In the genomic region with DNA sequence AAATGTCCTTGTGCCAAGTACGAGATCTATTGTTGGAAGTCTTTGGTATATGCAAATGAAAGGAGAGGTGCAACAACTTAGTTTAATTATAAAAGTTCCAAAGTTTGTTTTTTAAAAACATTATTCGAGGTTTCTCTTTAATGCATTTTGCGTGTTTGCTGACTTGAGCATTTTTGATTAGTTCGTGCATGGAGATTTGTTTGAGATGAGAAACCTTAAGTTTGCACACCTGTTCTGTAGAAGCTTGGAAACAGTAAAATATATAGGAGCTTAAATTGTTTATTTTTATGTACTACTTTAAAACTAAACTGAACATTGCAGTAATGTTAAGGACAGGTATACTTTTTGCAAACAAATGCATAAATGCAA, we compare ENCODE assay signal across 13 cellular contexts. TPM values are rescaled to one million over a fixed set of nuclear protein-coding genes. Genes with fewer than 3 reads are reported as not detected.
DNase-seq lines count a peak whose midpoint lies in the region; ATAC-seq, FAIRE-seq and TF ChIP-seq lines count a peak whose summit lies in the region.
"Had no signal": no experiment of that assay in that cellular context is flagged by ENCODE, and none has a peak within 500 bp of the region (broad histone marks: within the 10 kb centered on the region; RNA-seq: fewer than 3 reads in every experiment).

No MANE protein-coding gene starts in this region.

- DNase-seq in AG09309 (ENCODE audit: low read depth) (no peak), HTR-8/SVneo (ENCODE audit: insufficient read length, low spot score) (no peak), NCI-H524 treated with DMSO at 0.1 percent for 48 hours (lab: John Stamatoyannopoulos, UW) (no peak), NCI-H2171 (lab: John Stamatoyannopoulos, UW) (no peak)
- DNase-seq in naive thymus-derived CD8-positive, alpha-beta T cell, result no peak
- DNase-seq: DND-41; kidney glomerular epithelial cell; NCI-H774; stimulated activated CD4-positive, alpha-beta T cell treated with anti-CD3 and anti-CD28 coated beads, Interleukin-15, amount 100 ng/mL, for 24 hours; thyroid gland had no signal

- H3K36me3 ChIP-seq in ectodermal cell (ENCODE audit: control insufficient read depth, insufficient read depth, low read length), result no peaks in the 10 kb centered on the region
- H3K36me3 ChIP-seq: thyroid gland had no signal

- H3K27me3 ChIP-seq in ectodermal cell (ENCODE audit: control insufficient read depth, insufficient read depth, low read length, poor library complexity, severe bottlenecking), result peaks cover 44% of the 10 kb centered on the region
- H3K27me3 ChIP-seq: thyroid gland had no signal

- peaks cover 0 to 13% (median 1%) of the 10 kb centered on the region in 5 donors for H3K27me3 Mint-ChIP-seq in naive thymus-derived CD8-positive, alpha-beta T cell

- no peak overlapping the region for H3K27ac ChIP-seq in ectodermal cell (ENCODE audit: insufficient read depth, low read depth, low read length, poor library complexity, severe bottlenecking)
- H3K27ac ChIP-seq: thyroid gland had no signal

- WGBS in ectodermal cell, 2 experiments, result 37 to 52% methylated on average over 3 to 4 of the region's 4 CpGs

- peak overlapping the region; percentile 61 for H3K4me3 ChIP-seq in AG09309 (ENCODE audit: control insufficient read depth, low read depth, low read length)
- peak overlapping the region; percentile 11 for H3K4me3 ChIP-seq in ectodermal cell (ENCODE audit: insufficient read depth, low read depth, low read length)

- POLR2A ChIA-PET in naive thymus-derived CD8-positive, alpha-beta T cell (lab: Charles Lee), result interaction anchor here (3.2 to 4.2 kb wide), 2 partner anchors 8 to 38 kb away, joined by 16 to 24 read pairs; a partner anchor contains a TSS

- H3K9me3 ChIP-seq in ectodermal cell (ENCODE audit: control insufficient read depth, low read length), result no peaks in the 10 kb centered on the region
- H3K9me3 ChIP-seq: thyroid gland had no signal

- no peak for ATAC-seq in naive thymus-derived CD8-positive, alpha-beta T cell
- no peak for ATAC-seq in GM21717 (IDR thresholded peaks at IDR 0.05; ENCODE audit: unreplicated experiment)
- no peak for ATAC-seq in HG03457 (IDR thresholded peaks at IDR 0.05; ENCODE audit: unreplicated experiment)

- peaks cover 19 to 38% (median 31%) of the 10 kb centered on the region in 4 donors for H3K4me1 Mint-ChIP-seq in naive thymus-derived CD8-positive, alpha-beta T cell

- no peaks in the 10 kb centered on the region for H3K4me1 ChIP-seq in ectodermal cell (ENCODE audit: control insufficient read depth, insufficient read depth, low read length)

- no peak for TF ChIP-seq CTCF in AG09309 (IDR thresholded peaks at IDR 0.05; ENCODE audit: control insufficient read depth, insufficient read depth, low read depth, low read length, missing control alignments)

- peak; percentile 72 for FAIRE-seq in HTR-8/SVneo (lab: Jason Lieb, UNC)

- peak overlapping the region in 3 of 10 donors; percentile 2 to 71 (median 57) for H3K27ac Mint-ChIP-seq in naive thymus-derived CD8-positive, alpha-beta T cell

- H3K4me3 Mint-ChIP-seq in naive thymus-derived CD8-positive, alpha-beta T cell, result peak overlapping the region; percentile 78 to 98 (median 96)

- H3K36me3 Mint-ChIP-seq in naive thymus-derived CD8-positive, alpha-beta T cell, result no peaks in the 10 kb centered on the region

- H3K9me3 Mint-ChIP-seq in naive thymus-derived CD8-positive, alpha-beta T cell, result peaks cover 0 to 13% (median 8%) of the 10 kb centered on the region in 9 donors

RNA-seq across cellular contexts. Expression of a gene that starts 2.3 kb away (rescaled TPM):
- polyA plus RNA-seq in ectodermal cell (2013, experiment 1 of 4), result 9.3 TPM
- polyA plus RNA-seq in ectodermal cell (2013, experiment 2 of 4), result 7.5 TPM
- 7.3 TPM for polyA plus RNA-seq in ectodermal cell (2013, experiment 3 of 4)
- polyA plus RNA-seq in ectodermal cell (2013, experiment 4 of 4), result 8.7 TPM
- 1 to 10 TPM; 2.3 TPM for total RNA-seq in naive thymus-derived CD8-positive, alpha-beta T cell
- 1 to 10 TPM in 1 of 3 donors, under 1 TPM in 1, not detected in 1; 0.30 to 1.2 TPM for polyA plus RNA-seq in naive thymus-derived CD8-positive, alpha-beta T cell

RNA-seq across cellular contexts. Expression of a gene that starts 6.9 kb away (rescaled TPM):
- polyA plus RNA-seq in ectodermal cell (2013, experiment 1 of 4), result not detected
- not detected for polyA plus RNA-seq in ectodermal cell (2013, experiment 2 of 4)
- not detected for polyA plus RNA-seq in ectodermal cell (2013, experiment 3 of 4)
- 0.16 TPM for polyA plus RNA-seq in ectodermal cell (2013, experiment 4 of 4)
- total RNA-seq in naive thymus-derived CD8-positive, alpha-beta T cell, result not detected
- polyA plus RNA-seq in naive thymus-derived CD8-positive, alpha-beta T cell, result not detected

RNA-seq across cellular contexts. Expression of a gene that starts 38.3 kb away (rescaled TPM):
- polyA plus RNA-seq in ectodermal cell (2013, experiment 1 of 4), result 28.7 TPM
- 35.4 TPM for polyA plus RNA-seq in ectodermal cell (2013, experiment 2 of 4)
- 28.6 TPM for polyA plus RNA-seq in ectodermal cell (2013, experiment 3 of 4)
- 31.5 TPM for polyA plus RNA-seq in ectodermal cell (2013, experiment 4 of 4)
- total RNA-seq in naive thymus-derived CD8-positive, alpha-beta T cell, result 10 to 100 TPM; 87.8 to 88.9 TPM
- polyA plus RNA-seq in naive thymus-derived CD8-positive, alpha-beta T cell, result 10 to 100 TPM; 38.3 to 64.4 (median 43.0) TPM

RNA-seq across cellular contexts. Expression of a gene that starts 39.2 kb away (rescaled TPM):
- 8.4 TPM for polyA plus RNA-seq in ectodermal cell (2013, experiment 1 of 4)
- polyA plus RNA-seq in ectodermal cell (2013, experiment 2 of 4), result 8.2 TPM
- 7.7 TPM for polyA plus RNA-seq in ectodermal cell (2013, experiment 3 of 4)
- 7.6 TPM for polyA plus RNA-seq in ectodermal cell (2013, experiment 4 of 4)
- total RNA-seq in naive thymus-derived CD8-positive, alpha-beta T cell, result 10 to 100 TPM; 65.7 to 69.7 TPM
- polyA plus RNA-seq in naive thymus-derived CD8-positive, alpha-beta T cell, result 10 to 100 TPM; 20.6 to 38.2 (median 24.3) TPM
